In genomic region chr11:2088746-2089535, GRCh38 we compare ENCODE assay signal across 1 cellular context.
TF ChIP-seq lines count a peak whose summit lies in the region.

No MANE protein-coding gene starts in this region.

TF ChIP-seq in IMR-90, 13 proteins besides CTCF, POLR2A, EP300 and RAD21:
- TF ChIP-seq ELK1 (IDR thresholded peaks at IDR 0.05; ENCODE audit: borderline replicate concordance, low read depth, low read length) = no peak
- no peak for TF ChIP-seq MAZ (IDR thresholded peaks at IDR 0.05; ENCODE audit: borderline replicate concordance, low read depth, low read length)
- TF ChIP-seq MXI1 (IDR thresholded peaks at IDR 0.05; ENCODE audit: borderline replicate concordance, low read depth, low read length) = no peak
- TF ChIP-seq RFX5 (IDR thresholded peaks at IDR 0.05; ENCODE audit: low read depth, low read length) = no peak
- no peak for TF ChIP-seq SMC3 (IDR thresholded peaks at IDR 0.05; ENCODE audit: low read depth, low read length)
- no peak for TF ChIP-seq USF2 (IDR thresholded peaks at IDR 0.05; ENCODE audit: low read depth, low read length)
- TF ChIP-seq CEBPB (IDR thresholded peaks at IDR 0.05; ENCODE audit: low read depth, low read length) = no peak
- no peak for TF ChIP-seq NFE2L2 (IDR thresholded peaks at IDR 0.05; ENCODE audit: low read depth, low read length)
- TF ChIP-seq MAFK (IDR thresholded peaks at IDR 0.05; ENCODE audit: low read depth, low read length) = no peak
- no peak for TF ChIP-seq BHLHE40 (IDR thresholded peaks at IDR 0.05; ENCODE audit: low read depth, low read length)
- no peak for TF ChIP-seq FOS (IDR thresholded peaks at IDR 0.05; ENCODE audit: low read depth, low read length)
